In the genomic region with DNA sequence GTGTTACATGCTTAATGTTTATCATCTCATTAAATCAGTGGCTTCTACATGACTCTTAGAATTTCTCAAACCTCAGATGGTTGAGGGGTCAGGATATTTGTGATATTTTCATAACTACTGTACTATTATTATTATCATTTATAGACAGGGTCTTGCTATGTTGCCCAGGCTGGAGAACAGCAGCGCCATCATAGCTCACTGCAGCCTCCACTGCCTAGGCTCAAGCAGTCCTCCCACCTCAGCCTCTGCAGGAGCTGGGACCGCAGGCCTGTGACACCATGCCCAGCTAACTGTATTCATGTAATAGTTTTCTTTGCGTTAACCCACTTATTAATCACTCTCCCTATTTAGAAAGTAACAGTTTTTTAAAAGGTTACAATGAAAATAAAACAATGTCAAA, we compare ENCODE assay signal across 21 cellular contexts. TPM values are rescaled to one million over a fixed set of nuclear protein-coding genes. Genes with fewer than 3 reads are reported as not detected.
A peak's percentile ranks its signal among the peaks of the same experiment; 100 is the strongest.
DNase-seq lines count a peak whose midpoint lies in the region; ATAC-seq, FAIRE-seq and TF ChIP-seq lines count a peak whose summit lies in the region.
"Had no signal": no experiment of that assay in that cellular context is flagged by ENCODE, and none has a peak within 500 bp of the region (broad histone marks: within the 10 kb centered on the region; RNA-seq: fewer than 3 reads in every experiment).

No MANE protein-coding gene starts in this region.

- BruUV-seq in A673 (replicated peaks; lab: Mats Ljungman, UMichigan) = no TSS peak

- FAIRE-seq in GM12891 (lab: Jason Lieb, UNC) = no peak
- FAIRE-seq: astrocyte, GM12878 had no signal

- in situ Hi-C loops in GM13977 (cut with MboI; ENCODE audit: low pct_unique_long_range_greater_than_20kb, low sequenced_read_pairs, unreplicated experiment) = no loop called here

- H3K27me3 ChIP-seq in A673 (replicated peaks; ENCODE audit: insufficient read depth, low read depth, low read length, poor library complexity) = no peaks in the 10 kb centered on the region
- H3K27me3 ChIP-seq in BLaER1 treated with 17β-estradiol and CSF1 and Interleukin-3, amounts not matched to agents 10 nM and 100 nM = no peaks in the 10 kb centered on the region
- no peaks in the 10 kb centered on the region for H3K27me3 ChIP-seq in naive thymus-derived CD4-positive, alpha-beta T cell (ENCODE audit: control insufficient read depth in 2 of 2, insufficient read depth in 2 of 2, low read length in 2 of 2)
- H3K27me3 ChIP-seq in BE2C = no peaks in the 10 kb centered on the region

- H3K36me3 Mint-ChIP-seq in activated CD4-positive, alpha-beta memory T cell treated with anti-CD3 and anti-CD28 coated beads, Interleukin-2, amount 10 ng/mL, durations not matched to agents 7 days and 5 days (ENCODE audit: low read depth) = peaks cover 27% of the 10 kb centered on the region
- H3K36me3 Mint-ChIP-seq in naive thymus-derived CD4-positive, alpha-beta T cell = peaks cover 0 to 21% (median 3%) of the 10 kb centered on the region in 5 donors

- H3K36me3 ChIP-seq in A673 (ENCODE audit: insufficient read depth, low read length, poor library complexity, severe bottlenecking) (peaks cover 3% of the 10 kb centered on the region), BE2C (no peaks in the 10 kb centered on the region)
- peaks cover 0 to 5% (median 0%) of the 10 kb centered on the region in 11 experiments; a peak in 8 of 22 replicates for H3K36me3 ChIP-seq in BLaER1 treated with 17β-estradiol and CSF1 and Interleukin-3, amounts not matched to agents 10 nM and 100 nM
- peaks cover 0 to 5% (median 0%) of the 10 kb centered on the region in 3 experiments for H3K36me3 ChIP-seq in naive thymus-derived CD4-positive, alpha-beta T cell (ENCODE audit: control insufficient read depth in 2 of 3, insufficient read depth in 3 of 3, low read length in 3 of 3)
- H3K36me3 ChIP-seq: thoracic aorta had no signal

- H3K4me3 ChIP-seq in A673 (ENCODE audit: low read depth, low read length, poor library complexity, severe bottlenecking) (no peak overlapping the region), BE2C (ENCODE audit: low read depth, low read length) (no peak overlapping the region)
- no peak overlapping the region for H3K4me3 ChIP-seq in BLaER1 treated with 17β-estradiol and CSF1 and Interleukin-3, amounts not matched to agents 10 nM and 100 nM
- no peak overlapping the region for H3K4me3 ChIP-seq in naive thymus-derived CD4-positive, alpha-beta T cell (ENCODE audit: low read length)
- H3K4me3 ChIP-seq: GM12878, thoracic aorta had no signal

- intact Hi-C loops in A673 (cut with micrococcal nuclease; ENCODE audit: unreplicated experiment) = loop anchor here (10.0 kb wide), 1 partner anchor 685 kb away; no protein-coding TSS in a partner anchor
- intact Hi-C loops in naive thymus-derived CD4-positive, alpha-beta T cell (cut with micrococcal nuclease) = loop anchor here (10.0 kb wide), 3 partner anchors 545 to 1205 kb away; partner anchors contain the start of genes ZNF490 (in 1 of the 2) and ZNF791 (in 1 of the 2)

- POLR2A ChIA-PET in A673 (lab: Charles Lee; ENCODE audit: low non-redundant PET) = interaction anchor here (0.6 kb wide), 1 partner anchor 74 kb away, joined by 4 read pairs; no protein-coding TSS in a partner anchor
- POLR2A ChIA-PET in activated CD4-positive, alpha-beta memory T cell treated with anti-CD3 and anti-CD28 coated beads, Interleukin-2, amount 10 ng/mL, durations not matched to agents 7 days and 5 days (lab: Charles Lee) = interaction anchor here (1.7 to 12.6 kb wide), 3 partner anchors 7 to 42 kb away, joined by 4 to 335 read pairs (median 260); partner anchors contain the start of genes IER2, NACC1 and STX10
- POLR2A ChIA-PET in naive thymus-derived CD4-positive, alpha-beta T cell (lab: Charles Lee) = interaction anchor here (0.6 to 6.6 kb wide), 3 partner anchors 9 to 23 kb away, joined by 3 to 283 read pairs (median 3); partner anchors contain the start of genes IER2 and STX10

- peak overlapping the region; percentile 88 to 99 (median 97); a peak in 20 of 22 replicates for H3K4me2 ChIP-seq in BLaER1 treated with 17β-estradiol and CSF1 and Interleukin-3, amounts not matched to agents 10 nM and 100 nM

- peaks cover 5 to 22% (median 7%) of the 10 kb centered on the region in 11 experiments; a peak in 19 of 22 replicates for H4K20me1 ChIP-seq in BLaER1 treated with 17β-estradiol and CSF1 and Interleukin-3, amounts not matched to agents 10 nM and 100 nM

- no peak for TF ChIP-seq POLR2A in GM12891 (IDR thresholded peaks at IDR 0.05; ENCODE audit: low read depth, low read length)

- peak overlapping the region; percentile 56 for H3K27ac Mint-ChIP-seq in activated CD4-positive, alpha-beta memory T cell treated with anti-CD3 and anti-CD28 coated beads, Interleukin-2, amount 10 ng/mL, durations not matched to agents 7 days and 5 days
- peak overlapping the region; percentile 16 to 99 (median 87) for H3K27ac Mint-ChIP-seq in naive thymus-derived CD4-positive, alpha-beta T cell

- no peaks in the 10 kb centered on the region for H3K9me3 Mint-ChIP-seq in activated CD4-positive, alpha-beta memory T cell treated with anti-CD3 and anti-CD28 coated beads, Interleukin-2, amount 10 ng/mL, durations not matched to agents 7 days and 5 days
- peaks cover 0 to 6% (median 0%) of the 10 kb centered on the region in 11 donors for H3K9me3 Mint-ChIP-seq in naive thymus-derived CD4-positive, alpha-beta T cell

- peaks cover 37% of the 10 kb centered on the region for H3K4me1 ChIP-seq in A673 (ENCODE audit: insufficient read depth, low read length, poor library complexity, severe bottlenecking)
- H3K4me1 ChIP-seq in BLaER1 treated with 17β-estradiol and CSF1 and Interleukin-3, amounts not matched to agents 10 nM and 100 nM = peaks cover 85 to 95% (median 88%) of the 10 kb centered on the region in 10 experiments
- H3K4me1 ChIP-seq in naive thymus-derived CD4-positive, alpha-beta T cell (ENCODE audit: control insufficient read depth in 2 of 2, insufficient read depth in 2 of 2, low read length in 2 of 2) = peaks cover 45 to 60% of the 10 kb centered on the region in 2 donors
- H3K4me1 ChIP-seq in BE2C = peaks cover 23% of the 10 kb centered on the region

- H3K9me3 ChIP-seq in A673 (ENCODE audit: low read depth, low read length, poor library complexity, severe bottlenecking) (no peaks in the 10 kb centered on the region), BE2C (no peaks in the 10 kb centered on the region)
- H3K9me3 ChIP-seq in BLaER1 treated with 17β-estradiol and CSF1 and Interleukin-3, amounts not matched to agents 10 nM and 100 nM (replicated peaks in 1 of 11) = no peaks in the 10 kb centered on the region
- H3K9me3 ChIP-seq in naive thymus-derived CD4-positive, alpha-beta T cell (ENCODE audit: control insufficient read depth in 2 of 3, low read length in 3 of 3) = no peaks in the 10 kb centered on the region
- H3K9me3 ChIP-seq: thoracic aorta had no signal

- no peaks in the 10 kb centered on the region for H3K27me3 Mint-ChIP-seq in activated CD4-positive, alpha-beta memory T cell treated with anti-CD3 and anti-CD28 coated beads, Interleukin-2, amount 10 ng/mL, durations not matched to agents 7 days and 5 days
- peaks cover 0 to 3% (median 0%) of the 10 kb centered on the region in 5 donors for H3K27me3 Mint-ChIP-seq in naive thymus-derived CD4-positive, alpha-beta T cell

- no peak overlapping the region for H3K9ac ChIP-seq in BLaER1 treated with 17β-estradiol and CSF1 and Interleukin-3, amounts not matched to agents 10 nM and 100 nM

- no peak for DNase-seq in A673 (ENCODE audit: low spot score)
- DNase-seq in activated CD4-positive, alpha-beta memory T cell treated with anti-CD3 and anti-CD28 coated beads, Interleukin-2, amount 10 ng/mL, durations not matched to agents 7 days and 5 days = no peak
- DNase-seq in naive thymus-derived CD4-positive, alpha-beta T cell = no peak
- no peak for DNase-seq in BE2C
- DNase-seq in GM12891 (ENCODE audit: insufficient read length, low spot score) = no peak
- DNase-seq in GM13977 (ENCODE audit: low spot score) = no peak
- DNase-seq: activated gamma-delta T cell treated with Interleukin-2 at 50 U/mL for 16 hours; DMS153; effector CD4-positive, alpha-beta T cell; GF-D8; glutamatergic neuron; H7; NCI-H1092 treated with DMSO at 0.1 percent for 48 hours; NCI-H510A; stimulated activated CD4-positive, alpha-beta T cell treated with anti-CD3 and anti-CD28 coated beads, Interleukin-12 subunit alpha, Interleukin-12 subunit beta, amount 100 ng/mL, for 4 hours; stimulated activated CD8-positive, alpha-beta memory T cell treated with anti-CD3 and anti-CD28 coated beads, Interleukin-4, amount 100 ng/mL, for 48 hours had no signal

- CTCF ChIA-PET in A673 (lab: Charles Lee) = no interaction called here
- CTCF ChIA-PET in activated CD4-positive, alpha-beta memory T cell treated with anti-CD3 and anti-CD28 coated beads, Interleukin-2, amount 10 ng/mL, durations not matched to agents 7 days and 5 days (lab: Charles Lee) = no interaction called here
- CTCF ChIA-PET in naive thymus-derived CD4-positive, alpha-beta T cell (lab: Charles Lee) = no interaction called here

- TF ChIP-seq CTCF in A673 (conservative IDR thresholded peaks at IDR 0.05; ENCODE audit: low read depth, low read length) = no peak
- no peak for TF ChIP-seq CTCF in BE2C (IDR thresholded peaks at IDR 0.05; ENCODE audit: low read depth, low read length)
- TF ChIP-seq CTCF in GM13977 (IDR thresholded peaks at IDR 0.05; ENCODE audit: extremely low read depth, insufficient read depth, missing control alignments) = no peak

- ATAC-seq in naive thymus-derived CD4-positive, alpha-beta T cell = no peak
- ATAC-seq: GM12878, left lobe of liver had no signal

- peak overlapping the region; percentile 18 for H3K4me3 Mint-ChIP-seq in activated CD4-positive, alpha-beta memory T cell treated with anti-CD3 and anti-CD28 coated beads, Interleukin-2, amount 10 ng/mL, durations not matched to agents 7 days and 5 days
- peak overlapping the region in 6 of 10 donors; percentile 39 to 68 (median 48) for H3K4me3 Mint-ChIP-seq in naive thymus-derived CD4-positive, alpha-beta T cell

- H3K27ac ChIP-seq in A673 (ENCODE audit: low read depth, low read length, poor library complexity, severe bottlenecking) = peak overlapping the region; percentile 46
- peak overlapping the region in 3 of 11 experiments; percentile 2 to 99 (median 98); a peak in 3 of 22 replicates for H3K27ac ChIP-seq in BLaER1 treated with 17β-estradiol and CSF1 and Interleukin-3, amounts not matched to agents 10 nM and 100 nM
- peak overlapping the region; percentile 50 for H3K27ac ChIP-seq in naive thymus-derived CD4-positive, alpha-beta T cell (ENCODE audit: low read depth, low read length)
- H3K27ac ChIP-seq: thoracic aorta had no signal

- peaks cover 68% of the 10 kb centered on the region for H3K4me1 Mint-ChIP-seq in activated CD4-positive, alpha-beta memory T cell treated with anti-CD3 and anti-CD28 coated beads, Interleukin-2, amount 10 ng/mL, durations not matched to agents 7 days and 5 days
- peaks cover 30 to 80% (median 64%) of the 10 kb centered on the region in 7 donors for H3K4me1 Mint-ChIP-seq in naive thymus-derived CD4-positive, alpha-beta T cell

RNA-seq across cellular contexts. Expression of gene IER2, which starts 9.5 kb away (rescaled TPM):
- 148 and 164 TPM in 2 replicates for total RNA-seq in A673 (2021)
- 100 to 1,000 TPM; 231 to 234 TPM for total RNA-seq in activated CD4-positive, alpha-beta memory T cell treated with anti-CD3 and anti-CD28 coated beads, Interleukin-2, amount 10 ng/mL, durations not matched to agents 7 days and 5 days
- 100 to 1,000 TPM; 135 to 558 (median 246) TPM for total RNA-seq in naive thymus-derived CD4-positive, alpha-beta T cell
- polyA plus RNA-seq in naive thymus-derived CD4-positive, alpha-beta T cell = 100 to 1,000 TPM; 121 to 139 TPM
- 291 TPM for polyA plus RNA-seq in BE2C (2012; ENCODE audit: insufficient read depth, insufficient read length, low read depth)
- 61.4 TPM for polyA plus RNA-seq in GM12891 (2012; ENCODE audit: low read depth, missing spikeins)

RNA-seq across cellular contexts. Expression of gene STX10, which starts 9.5 kb away (rescaled TPM):
- 63.3 and 69.5 TPM in 2 replicates for total RNA-seq in A673 (2021)
- total RNA-seq in activated CD4-positive, alpha-beta memory T cell treated with anti-CD3 and anti-CD28 coated beads, Interleukin-2, amount 10 ng/mL, durations not matched to agents 7 days and 5 days = 10 to 100 TPM; 69.0 to 72.2 TPM
- total RNA-seq in naive thymus-derived CD4-positive, alpha-beta T cell = 10 to 100 TPM; 42.6 to 76.2 (median 68.5) TPM
- polyA plus RNA-seq in naive thymus-derived CD4-positive, alpha-beta T cell = 10 to 100 TPM; 45.9 to 63.7 TPM
- 274 TPM for polyA plus RNA-seq in BE2C (2012; ENCODE audit: insufficient read depth, insufficient read length, low read depth)
- polyA plus RNA-seq in GM12891 (2012; ENCODE audit: low read depth, missing spikeins) = 42.4 TPM

RNA-seq across cellular contexts. Expression of gene NACC1, which starts 41.6 kb away (rescaled TPM):
- 119 and 126 TPM in 2 replicates for total RNA-seq in A673 (2021)
- total RNA-seq in activated CD4-positive, alpha-beta memory T cell treated with anti-CD3 and anti-CD28 coated beads, Interleukin-2, amount 10 ng/mL, durations not matched to agents 7 days and 5 days = 10 to 100 TPM; 74.5 to 82.2 TPM
- 10 to 100 TPM; 18.0 to 72.7 (median 22.4) TPM for total RNA-seq in naive thymus-derived CD4-positive, alpha-beta T cell
- 1 to 10 TPM; 1.7 to 2.0 TPM for polyA plus RNA-seq in naive thymus-derived CD4-positive, alpha-beta T cell
- 97.8 TPM for polyA plus RNA-seq in BE2C (2012; ENCODE audit: insufficient read depth, insufficient read length, low read depth)
- 24.0 TPM for polyA plus RNA-seq in GM12891 (2012; ENCODE audit: low read depth, missing spikeins)

RNA-seq across cellular contexts. Expression of gene TRMT1, which starts 43.2 kb away (rescaled TPM):
- total RNA-seq in A673 (2021) = 85.7 and 109 TPM in 2 replicates
- 10 to 100 TPM; 29.4 to 29.7 TPM for total RNA-seq in activated CD4-positive, alpha-beta memory T cell treated with anti-CD3 and anti-CD28 coated beads, Interleukin-2, amount 10 ng/mL, durations not matched to agents 7 days and 5 days
- total RNA-seq in naive thymus-derived CD4-positive, alpha-beta T cell = 10 to 100 TPM; 64.2 to 96.4 (median 87.8) TPM
- polyA plus RNA-seq in naive thymus-derived CD4-positive, alpha-beta T cell = 10 to 100 TPM; 22.6 to 36.3 TPM
- polyA plus RNA-seq in BE2C (2012; ENCODE audit: insufficient read depth, insufficient read length, low read depth) = 98.5 TPM
- polyA plus RNA-seq in GM12891 (2012; ENCODE audit: low read depth, missing spikeins) = 39.2 TPM

RNA-seq across cellular contexts. Expression of gene LYL1, which starts 57.1 kb away (rescaled TPM):
- not detected in 2 replicates for total RNA-seq in A673 (2021)
- total RNA-seq in activated CD4-positive, alpha-beta memory T cell treated with anti-CD3 and anti-CD28 coated beads, Interleukin-2, amount 10 ng/mL, durations not matched to agents 7 days and 5 days = 1 to 10 TPM; 5.7 to 6.2 TPM
- total RNA-seq in naive thymus-derived CD4-positive, alpha-beta T cell = 10 to 100 TPM in 1 of 5 experiments, 1 to 10 TPM in 4; 4.6 to 22.6 (median 7.8) TPM
- 1 to 10 TPM; 2.4 to 2.9 TPM for polyA plus RNA-seq in naive thymus-derived CD4-positive, alpha-beta T cell
- 75.7 TPM for polyA plus RNA-seq in BE2C (2012; ENCODE audit: insufficient read depth, insufficient read length, low read depth)
- 5.6 TPM for polyA plus RNA-seq in GM12891 (2012; ENCODE audit: low read depth, missing spikeins)
